ENCODE assay signal across 29 cellular contexts in genomic region chr2:73930386-73930785, GRCh38. TPM values are rescaled to one million over a fixed set of nuclear protein-coding genes. Genes with fewer than 3 reads are reported as not detected.
DNase-seq lines count a peak whose midpoint lies in the region; ATAC-seq lines count a peak whose summit lies in the region.
"Had no signal": no experiment of that assay in that cellular context is flagged by ENCODE, and none has a peak within 500 bp of the region (broad histone marks: within the 10 kb centered on the region; RNA-seq: fewer than 3 reads in every experiment).

No MANE protein-coding gene starts in this region.

- no peak overlapping the region for H3K4me3 ChIP-seq in mesenchymal stem cell (ENCODE audit: insufficient read depth in 1 of 2, low read depth in 1 of 2, low read length in 2 of 2)
- H3K4me3 ChIP-seq: heart right ventricle, tibial nerve had no signal

- peak overlapping the region; percentile 11 for H3K9ac ChIP-seq in mesenchymal stem cell (ENCODE audit: low read length)
- H3K9ac ChIP-seq: parathyroid adenoma had no signal

- no peak overlapping the region for H4K91ac ChIP-seq in mesenchymal stem cell (ENCODE audit: low read length)

- no peak overlapping the region for H2BK5ac ChIP-seq in mesenchymal stem cell (ENCODE audit: low read depth, low read length, poor library complexity, severe bottlenecking)

- H3K4me2 ChIP-seq in mesenchymal stem cell (ENCODE audit: low read length, poor library complexity, severe bottlenecking) = no peak overlapping the region

- intact Hi-C loops in activated T-helper 2 cell treated with anti-CD3 and anti-CD28 coated beads, Interferon-gamma antibody, Interleukin-2, Interleukin-4, amounts not matched to agents 10 μg/mL and 5 μg/mL and 100 μg/mL, durations not matched to agents 14 hours and 24 hours and 36 hours (cut with micrococcal nuclease) = no loop called here

- no peak overlapping the region for H3K23ac ChIP-seq in mesenchymal stem cell (ENCODE audit: low read length in 2 of 2)

- H2BK12ac ChIP-seq in mesenchymal stem cell (ENCODE audit: low read length in 2 of 2) = no peak overlapping the region

- 100% methylated on average over 1 of the region's 2 CpGs for WGBS in mesenchymal stem cell

- no peak for ATAC-seq in HG02678 (IDR thresholded peaks at IDR 0.05; ENCODE audit: unreplicated experiment)
- ATAC-seq in HG03025 (IDR thresholded peaks at IDR 0.05; ENCODE audit: low FRiP score, unreplicated experiment) = no peak
- ATAC-seq: heart right ventricle; left lobe of liver; right cardiac atrium; stimulated activated naive CD8-positive, alpha-beta T cell treated with anti-CD3 and anti-CD28 coated beads, Interleukin-15, amount 100 ng/mL, for 72 hours had no signal

- H3K9me3 Mint-ChIP-seq in activated naive CD8-positive, alpha-beta T cell (ENCODE audit: low read depth) = no peaks in the 10 kb centered on the region
- H3K9me3 Mint-ChIP-seq in activated naive CD8-positive, alpha-beta T cell treated with anti-CD3 and anti-CD28 coated beads for 36 hours = no peaks in the 10 kb centered on the region
- no peaks in the 10 kb centered on the region for H3K9me3 Mint-ChIP-seq in activated T-helper 2 cell treated with anti-CD3 and anti-CD28 coated beads, Interferon-gamma antibody, Interleukin-2, Interleukin-4, amounts not matched to agents 10 μg/mL and 5 μg/mL and 100 μg/mL, durations not matched to agents 14 hours and 24 hours and 36 hours
- H3K9me3 Mint-ChIP-seq: activated T-cell treated with anti-CD3 and anti-CD28 coated beads, Interleukin-2, amount 50 U/mL, for 24 hours; mesothelial cell of epicardium; stimulated activated naive CD8-positive, alpha-beta T cell treated with anti-CD3 and anti-CD28 coated beads, Interleukin-15, amount 100 ng/mL, for 72 hours had no signal

- H3K79me1 ChIP-seq in mesenchymal stem cell (replicated peaks; ENCODE audit: low read length, poor library complexity, severe bottlenecking) = peaks cover 2% of the 10 kb centered on the region

- peak overlapping the region; percentile 31 for H3K4me3 Mint-ChIP-seq in activated naive CD8-positive, alpha-beta T cell
- H3K4me3 Mint-ChIP-seq in activated naive CD8-positive, alpha-beta T cell treated with anti-CD3 and anti-CD28 coated beads for 36 hours = no peak overlapping the region
- H3K4me3 Mint-ChIP-seq in activated T-helper 2 cell treated with anti-CD3 and anti-CD28 coated beads, Interferon-gamma antibody, Interleukin-2, Interleukin-4, amounts not matched to agents 10 μg/mL and 5 μg/mL and 100 μg/mL, durations not matched to agents 14 hours and 24 hours and 36 hours (ENCODE audit: low read depth) = no peak overlapping the region
- H3K4me3 Mint-ChIP-seq: mesothelial cell of epicardium, nephron progenitor cell had no signal

- H3K36me3 ChIP-seq in mesenchymal stem cell (ENCODE audit: control insufficient read depth in 1 of 2, insufficient read depth in 2 of 2, low read depth in 1 of 2, low read length in 2 of 2) = peaks cover 3 to 24% of the 10 kb centered on the region in 2 experiments

- H3K27ac Mint-ChIP-seq in activated naive CD8-positive, alpha-beta T cell = peak overlapping the region; percentile 74
- no peak overlapping the region for H3K27ac Mint-ChIP-seq in activated naive CD8-positive, alpha-beta T cell treated with anti-CD3 and anti-CD28 coated beads for 36 hours
- no peak overlapping the region for H3K27ac Mint-ChIP-seq in activated T-helper 2 cell treated with anti-CD3 and anti-CD28 coated beads, Interferon-gamma antibody, Interleukin-2, Interleukin-4, amounts not matched to agents 10 μg/mL and 5 μg/mL and 100 μg/mL, durations not matched to agents 14 hours and 24 hours and 36 hours

- no peak overlapping the region for H2BK15ac ChIP-seq in mesenchymal stem cell (ENCODE audit: low read depth, poor library complexity, severe bottlenecking)

- H3K27me3 ChIP-seq in mesenchymal stem cell (ENCODE audit: control insufficient read depth in 1 of 2, insufficient read depth in 1 of 2, low read length in 2 of 2) = no peaks in the 10 kb centered on the region
- H3K27me3 ChIP-seq: heart right ventricle, tibial nerve had no signal

- no peak for DNase-seq in activated naive CD8-positive, alpha-beta T cell treated with anti-CD3 and anti-CD28 coated beads for 36 hours
- DNase-seq in amniotic epithelial cell (ENCODE audit: low read depth) (peak; percentile 80), mesenchymal stem cell (peak; percentile 44), G401 (ENCODE audit: low spot score) (no peak)
- no peak for DNase-seq in activated T-helper 2 cell treated with anti-CD3 and anti-CD28 coated beads, Interferon-gamma antibody, Interleukin-2, Interleukin-4, amounts not matched to agents 10 μg/mL and 5 μg/mL and 100 μg/mL, durations not matched to agents 14 hours and 24 hours and 36 hours (ENCODE audit: low spot score)
- DNase-seq: 8988T; activated CD8-positive, alpha-beta memory T cell treated with anti-CD3 and anti-CD28 coated beads for 24 hours; activated naive CD4-positive, alpha-beta T cell treated with Interleukin-2 at 50 U/mL for 16 hours; activated T-cell treated with anti-CD3 and anti-CD28 coated beads, Interleukin-2, amount 50 U/mL, for 24 hours; AML-193; cerebellar nuclear complex; foreskin fibroblast; HCEC 1CT; heart right ventricle; NCI-H1092 treated with DMSO at 0.1 percent for 48 hours; NCI-H1930; NCI-H69; nephron progenitor cell; right cardiac atrium; stimulated activated naive CD8-positive, alpha-beta T cell treated with anti-CD3 and anti-CD28 coated beads, Interleukin-15, amount 100 ng/mL, for 72 hours had no signal

- H2AK5ac ChIP-seq in mesenchymal stem cell (ENCODE audit: low read length, severe bottlenecking) = no peak overlapping the region

- no peak overlapping the region for H3K4ac ChIP-seq in mesenchymal stem cell (ENCODE audit: low read depth in 1 of 2, low read length in 2 of 2)

- H2AFZ ChIP-seq in mesenchymal stem cell (ENCODE audit: low read depth, low read length) = no peak overlapping the region
- H2AFZ ChIP-seq: parathyroid adenoma had no signal

- H3K4me1 Mint-ChIP-seq in activated naive CD8-positive, alpha-beta T cell (ENCODE audit: low read depth) = peaks cover 77% of the 10 kb centered on the region
- H3K4me1 Mint-ChIP-seq in activated naive CD8-positive, alpha-beta T cell treated with anti-CD3 and anti-CD28 coated beads for 36 hours = peaks cover 67% of the 10 kb centered on the region
- H3K4me1 Mint-ChIP-seq in activated T-helper 2 cell treated with anti-CD3 and anti-CD28 coated beads, Interferon-gamma antibody, Interleukin-2, Interleukin-4, amounts not matched to agents 10 μg/mL and 5 μg/mL and 100 μg/mL, durations not matched to agents 14 hours and 24 hours and 36 hours (ENCODE audit: low read depth) = peaks cover 60% of the 10 kb centered on the region

- in situ Hi-C loops in G401 (cut with HindIII; ENCODE audit: low sequenced_read_pairs) = no loop called here

- no peak overlapping the region for H2BK120ac ChIP-seq in mesenchymal stem cell (ENCODE audit: low read depth, low read length)

- peaks cover 19% of the 10 kb centered on the region for H3K36me3 Mint-ChIP-seq in activated naive CD8-positive, alpha-beta T cell
- peaks cover 31% of the 10 kb centered on the region for H3K36me3 Mint-ChIP-seq in activated naive CD8-positive, alpha-beta T cell treated with anti-CD3 and anti-CD28 coated beads for 36 hours
- H3K36me3 Mint-ChIP-seq in activated T-helper 2 cell treated with anti-CD3 and anti-CD28 coated beads, Interferon-gamma antibody, Interleukin-2, Interleukin-4, amounts not matched to agents 10 μg/mL and 5 μg/mL and 100 μg/mL, durations not matched to agents 14 hours and 24 hours and 36 hours (ENCODE audit: low read depth) = peaks cover 52% of the 10 kb centered on the region
- H3K36me3 Mint-ChIP-seq: mesothelial cell of epicardium had no signal

- H3K18ac ChIP-seq in mesenchymal stem cell (ENCODE audit: low read depth in 1 of 2, low read length in 2 of 2) = no peak overlapping the region

- no peaks in the 10 kb centered on the region for H3K27me3 Mint-ChIP-seq in activated naive CD8-positive, alpha-beta T cell
- no peaks in the 10 kb centered on the region for H3K27me3 Mint-ChIP-seq in activated naive CD8-positive, alpha-beta T cell treated with anti-CD3 and anti-CD28 coated beads for 36 hours
- no peaks in the 10 kb centered on the region for H3K27me3 Mint-ChIP-seq in activated T-helper 2 cell treated with anti-CD3 and anti-CD28 coated beads, Interferon-gamma antibody, Interleukin-2, Interleukin-4, amounts not matched to agents 10 μg/mL and 5 μg/mL and 100 μg/mL, durations not matched to agents 14 hours and 24 hours and 36 hours (ENCODE audit: low read depth)
- H3K27me3 Mint-ChIP-seq: activated T-cell treated with anti-CD3 and anti-CD28 coated beads, Interleukin-2, amount 50 U/mL, for 24 hours; stimulated activated naive CD8-positive, alpha-beta T cell treated with anti-CD3 and anti-CD28 coated beads, Interleukin-15, amount 100 ng/mL, for 72 hours had no signal

- no peaks in the 10 kb centered on the region for H3K9me3 ChIP-seq in mesenchymal stem cell (ENCODE audit: control insufficient read depth, low read length)
- H3K9me3 ChIP-seq: heart right ventricle, tibial nerve had no signal

- H3K14ac ChIP-seq in mesenchymal stem cell (ENCODE audit: low read length in 2 of 2) = no peak overlapping the region

- no peak overlapping the region for H3K27ac ChIP-seq in mesenchymal stem cell (ENCODE audit: low read length, poor library complexity, severe bottlenecking)
- H3K27ac ChIP-seq: parathyroid adenoma had no signal

- peaks cover 9% of the 10 kb centered on the region for H3K4me1 ChIP-seq in mesenchymal stem cell (ENCODE audit: control insufficient read depth, insufficient read depth, low read depth, low read length)
- H3K4me1 ChIP-seq: parathyroid adenoma had no signal

- no peak overlapping the region for H4K8ac ChIP-seq in mesenchymal stem cell (ENCODE audit: low read length)

RNA-seq across cellular contexts. Expression of gene DGUOK, which starts 3.7 kb away (rescaled TPM):
- 10 to 100 TPM; 96.8 to 97.1 TPM for total RNA-seq in activated naive CD8-positive, alpha-beta T cell treated with anti-CD3 and anti-CD28 coated beads for 36 hours
- polyA plus RNA-seq in mesenchymal stem cell (2013, experiment 1 of 2) = 115 TPM
- 112 TPM for polyA plus RNA-seq in mesenchymal stem cell (2013, experiment 2 of 2)
- 57.2 and 68.9 TPM in 2 replicates for total RNA-seq in G401 (2014; rRNA removed; shearing (Covaris generic))
- total RNA-seq in activated T-helper 2 cell treated with anti-CD3 and anti-CD28 coated beads, Interferon-gamma antibody, Interleukin-2, Interleukin-4, amounts not matched to agents 10 μg/mL and 5 μg/mL and 100 μg/mL, durations not matched to agents 14 hours and 24 hours and 36 hours = 86.8 and 90.9 TPM in 2 replicates

RNA-seq across cellular contexts. Expression of gene ACTG2, which starts 37.6 kb away (rescaled TPM):
- total RNA-seq in activated naive CD8-positive, alpha-beta T cell treated with anti-CD3 and anti-CD28 coated beads for 36 hours = under 1 TPM; 0.12 to 0.27 TPM
- 101 TPM for polyA plus RNA-seq in mesenchymal stem cell (2013, experiment 1 of 2)
- 99.5 TPM for polyA plus RNA-seq in mesenchymal stem cell (2013, experiment 2 of 2)
- not detected in 2 replicates for total RNA-seq in G401 (2014; rRNA removed; shearing (Covaris generic))
- total RNA-seq in activated T-helper 2 cell treated with anti-CD3 and anti-CD28 coated beads, Interferon-gamma antibody, Interleukin-2, Interleukin-4, amounts not matched to agents 10 μg/mL and 5 μg/mL and 100 μg/mL, durations not matched to agents 14 hours and 24 hours and 36 hours = 0.14 and 0.21 TPM in 2 replicates
- total RNA-seq: epithelial cell of proximal tubule; T-helper 1 cell treated with Interleukin-12 subunit alpha and Interleukin-12 subunit beta and Interleukin-4 antibody, amounts not matched to agents 30 ng/mL and 1 ng/mL, for 36 hours had no signal

RNA-seq across cellular contexts. Expression of gene TET3, which starts 54.3 kb away (rescaled TPM):
- total RNA-seq in activated naive CD8-positive, alpha-beta T cell treated with anti-CD3 and anti-CD28 coated beads for 36 hours = 10 to 100 TPM; 14.8 TPM
- polyA plus RNA-seq in mesenchymal stem cell (2013, experiment 1 of 2) = 3.7 TPM
- 3.4 TPM for polyA plus RNA-seq in mesenchymal stem cell (2013, experiment 2 of 2)
- total RNA-seq in G401 (2014; rRNA removed; shearing (Covaris generic)) = 2.0 and 3.7 TPM in 2 replicates
- 23.5 and 23.6 TPM in 2 replicates for total RNA-seq in activated T-helper 2 cell treated with anti-CD3 and anti-CD28 coated beads, Interferon-gamma antibody, Interleukin-2, Interleukin-4, amounts not matched to agents 10 μg/mL and 5 μg/mL and 100 μg/mL, durations not matched to agents 14 hours and 24 hours and 36 hours

Comparison
In these comparisons a context has a peak if more than half of its experiments do, and no peak if none do; other contexts are left out.
1. DNase-seq: peak in amniotic epithelial cell (single experiment) and mesenchymal stem cell (single experiment); none in activated naive CD8-positive, alpha-beta T cell treated with anti-CD3 and anti-CD28 coated beads for 36 hours (single experiment), G401 (single experiment) and activated T-helper 2 cell treated with anti-CD3 and anti-CD28 coated beads, Interferon-gamma antibody, Interleukin-2, Interleukin-4, amounts not matched to agents 10 μg/mL and 5 μg/mL and 100 μg/mL, durations not matched to agents 14 hours and 24 hours and 36 hours (single experiment).